In genomic region chr2:75432761-75433361, GRCh38 we compare ENCODE assay signal across 9 cellular contexts.
DNase-seq lines count a peak whose midpoint lies in the region; ATAC-seq and TF ChIP-seq lines count a peak whose summit lies in the region.
"Had no signal": no experiment of that assay in that cellular context is flagged by ENCODE, and none has a peak within 500 bp of the region (broad histone marks: within the 10 kb centered on the region; RNA-seq: fewer than 3 reads in every experiment).

No MANE protein-coding gene starts in this region.

- DNase-seq in lung (ENCODE audit: low spot score) (peak; percentile 50), NCI-H2107 (lab: John Stamatoyannopoulos, UW) (no peak), prostate gland (ENCODE audit: low spot score) (no peak), NCI-H1436 (lab: John Stamatoyannopoulos, UW) (no peak), COLO668 (lab: John Stamatoyannopoulos, UW; ENCODE audit: unreplicated experiment) (no peak)
- DNase-seq: stimulated activated CD4-positive, alpha-beta T cell treated with anti-CD3 and anti-CD28 coated beads, Interleukin-2, amount 100 ng/mL, for 24 hours had no signal

- H3K4me1 ChIP-seq in lung (ENCODE audit: control insufficient read depth in 2 of 2, insufficient read depth in 2 of 2, low read length in 2 of 2): peaks cover 0 to 2% of the 10 kb centered on the region in 2 donors
- no peaks in the 10 kb centered on the region for H3K4me1 ChIP-seq in prostate gland (replicated peaks)

- H3K36me3 ChIP-seq in lung (ENCODE audit: control insufficient read depth in 2 of 2, insufficient read depth in 2 of 2, low read length in 2 of 2) (no peaks in the 10 kb centered on the region), prostate gland (no peaks in the 10 kb centered on the region)

- TF ChIP-seq CTCF in lung (IDR thresholded peaks at IDR 0.05; ENCODE audit: control extremely low read depth, extremely low read depth) (no peak), prostate gland (IDR thresholded peaks at IDR 0.05) (no peak)

- peak; percentile 66 for ATAC-seq in GM18499 (IDR thresholded peaks at IDR 0.05; ENCODE audit: insufficient read depth, unreplicated experiment)
- peak; percentile 92 for ATAC-seq in GM21717 (IDR thresholded peaks at IDR 0.05; ENCODE audit: unreplicated experiment)
- ATAC-seq in HG03575 (IDR thresholded peaks at IDR 0.05; ENCODE audit: extremely low read depth, insufficient number of reproducible peaks, low FRiP score, unreplicated experiment): peak; percentile 68
- ATAC-seq in lung (ENCODE audit: insufficient read depth, low FRiP score): peak; percentile 28

- H3K9me3 ChIP-seq in lung (ENCODE audit: control insufficient read depth in 2 of 2, insufficient read depth in 1 of 2, low read length in 1 of 2) (no peaks in the 10 kb centered on the region), prostate gland (no peaks in the 10 kb centered on the region)

- intact Hi-C loops in prostate gland (cut with DNase I): no loop called here

- peak overlapping the region in 1 of 2 donors; percentile 11 for H3K27ac ChIP-seq in lung (ENCODE audit: low read depth in 1 of 2, low read length in 1 of 2)
- no peak overlapping the region for H3K27ac ChIP-seq in prostate gland

- 72 to 88% methylated on average over 4 of the region's 4 CpGs for WGBS in lung, 2 donors
- WGBS in prostate gland: 80% methylated on average over 4 of the region's 4 CpGs

- TF ChIP-seq POLR2A in prostate gland (IDR thresholded peaks at IDR 0.05): no peak

- H3K4me3 ChIP-seq in lung: no peak overlapping the region
- no peak overlapping the region for H3K4me3 ChIP-seq in prostate gland

- H3K27me3 ChIP-seq in lung (ENCODE audit: control insufficient read depth, insufficient read depth): no peaks in the 10 kb centered on the region
- H3K27me3 ChIP-seq in prostate gland (replicated peaks; ENCODE audit: insufficient read depth): no peaks in the 10 kb centered on the region

Comparison
In these comparisons a context has a peak if more than half of its experiments do, and no peak if none do; other contexts are left out.
1. ATAC-seq: peak in every context shown above with its lines; median percentile 92 in GM21717; 68 in HG03575; 66 in GM18499; 28 in lung.